ENCODE assay signal across 29 cellular contexts in the genomic region with DNA sequence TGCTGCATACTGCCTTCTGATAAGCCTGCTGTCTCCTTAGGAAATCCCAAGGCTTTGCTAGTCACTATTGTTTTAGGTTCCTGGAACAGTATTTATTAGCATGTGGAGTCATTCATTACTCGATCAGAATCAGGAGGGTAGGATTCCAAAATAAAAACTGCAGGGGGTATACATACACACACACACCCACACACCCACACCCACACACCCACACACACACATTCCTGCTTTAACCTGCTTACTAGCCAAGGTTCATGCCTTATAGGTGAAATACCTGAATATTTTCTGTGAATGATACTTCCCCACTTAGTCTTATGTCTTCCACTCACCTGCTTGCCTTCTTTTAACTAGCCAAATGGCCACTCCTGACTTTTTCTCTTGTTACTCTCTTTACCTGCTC.
"Had no signal": no experiment of that assay in that cellular context is flagged by ENCODE, and none has a peak within 500 bp of the region (broad histone marks: within the 10 kb centered on the region; RNA-seq: fewer than 3 reads in every experiment).

No MANE protein-coding gene starts in this region.

- H3K27ac Mint-ChIP-seq: activated CD4-positive, alpha-beta memory T cell treated with anti-CD3 and anti-CD28 coated beads, Interleukin-2, amount 10 ng/mL, durations not matched to agents 7 days and 5 days; activated CD4-positive, alpha-beta T cell treated with anti-CD3 and anti-CD28 coated beads for 36 hours; activated CD4-positive, alpha-beta T cell treated with anti-CD3 and anti-CD28 coated beads, Interleukin-2, amount 10 ng/mL, durations not matched to agents 24 days and 14 days; activated naive CD4-positive, alpha-beta T cell treated with anti-CD3 and anti-CD28 coated beads for 36 hours; activated naive CD4-positive, alpha-beta T cell treated with anti-CD3 and anti-CD28 coated beads, Interleukin-2, amount 50 U/mL, for 24 hours; activated naive CD8-positive, alpha-beta T cell treated with anti-CD3 and anti-CD28 coated beads for 36 hours; activated naive CD8-positive, alpha-beta T cell treated with anti-CD3 and anti-CD28 coated beads, Interleukin-2, amount 50 U/mL, for 24 hours; activated T-cell treated with anti-CD3 and anti-CD28 coated beads, Interleukin-2, amount 50 U/mL, for 24 hours; activated T-helper 17 cell treated with anti-CD3 and anti-CD28 coated beads, Interleukin-2, amount 50 U/mL, for 72 hours; effector memory CD8-positive, alpha-beta T cell had no signal

- H3K9me3 Mint-ChIP-seq: activated CD4-positive, alpha-beta T cell treated with anti-CD3 and anti-CD28 coated beads, Interleukin-2, amount 10 ng/mL, durations not matched to agents 24 days and 14 days; activated naive CD4-positive, alpha-beta T cell treated with anti-CD3 and anti-CD28 coated beads for 36 hours; activated naive CD4-positive, alpha-beta T cell treated with anti-CD3 and anti-CD28 coated beads, Interleukin-2, amount 50 U/mL, for 24 hours; activated naive CD8-positive, alpha-beta T cell treated with anti-CD3 and anti-CD28 coated beads for 36 hours; activated T-cell treated with anti-CD3 and anti-CD28 coated beads, Interleukin-2, amount 50 U/mL, for 24 hours; activated T-helper 17 cell treated with anti-CD3 and anti-CD28 coated beads, Interleukin-2, amount 50 U/mL, for 72 hours had no signal

- H3K36me3 ChIP-seq: adrenal gland, esophagus squamous epithelium, gastroesophageal sphincter had no signal

- H3K4me3 ChIP-seq: adrenal gland, body of pancreas, esophagus squamous epithelium, gastroesophageal sphincter had no signal

- H3K4me1 ChIP-seq: adrenal gland, body of pancreas, esophagus squamous epithelium, gastroesophageal sphincter had no signal

- H3K4me3 Mint-ChIP-seq: activated CD4-positive, alpha-beta memory T cell treated with anti-CD3 and anti-CD28 coated beads, Interleukin-2, amount 10 ng/mL, durations not matched to agents 7 days and 5 days; activated CD4-positive, alpha-beta T cell treated with anti-CD3 and anti-CD28 coated beads for 36 hours; activated CD4-positive, alpha-beta T cell treated with anti-CD3 and anti-CD28 coated beads, Interleukin-2, amount 10 ng/mL, durations not matched to agents 24 days and 14 days; activated naive CD4-positive, alpha-beta T cell treated with anti-CD3 and anti-CD28 coated beads for 36 hours; activated naive CD4-positive, alpha-beta T cell treated with anti-CD3 and anti-CD28 coated beads, Interleukin-2, amount 50 U/mL, for 24 hours; activated naive CD8-positive, alpha-beta T cell treated with anti-CD3 and anti-CD28 coated beads for 36 hours; activated naive CD8-positive, alpha-beta T cell treated with anti-CD3 and anti-CD28 coated beads, Interleukin-2, amount 50 U/mL, for 24 hours; activated T-cell treated with anti-CD3 and anti-CD28 coated beads, Interleukin-2, amount 50 U/mL, for 24 hours; activated T-helper 17 cell treated with anti-CD3 and anti-CD28 coated beads, Interleukin-2, amount 50 U/mL, for 72 hours; effector memory CD8-positive, alpha-beta T cell had no signal

- H3K4me1 Mint-ChIP-seq: activated CD4-positive, alpha-beta memory T cell treated with anti-CD3 and anti-CD28 coated beads, Interleukin-2, amount 10 ng/mL, durations not matched to agents 7 days and 5 days; activated CD4-positive, alpha-beta T cell treated with anti-CD3 and anti-CD28 coated beads for 36 hours; activated CD4-positive, alpha-beta T cell treated with anti-CD3 and anti-CD28 coated beads, Interleukin-2, amount 10 ng/mL, durations not matched to agents 24 days and 14 days; activated naive CD4-positive, alpha-beta T cell treated with anti-CD3 and anti-CD28 coated beads, Interleukin-2, amount 50 U/mL, for 24 hours; activated naive CD8-positive, alpha-beta T cell treated with anti-CD3 and anti-CD28 coated beads for 36 hours; activated naive CD8-positive, alpha-beta T cell treated with anti-CD3 and anti-CD28 coated beads, Interleukin-2, amount 50 U/mL, for 24 hours; activated T-helper 17 cell treated with anti-CD3 and anti-CD28 coated beads, Interleukin-2, amount 50 U/mL, for 72 hours had no signal

- H3K27me3 ChIP-seq: adrenal gland, body of pancreas, esophagus squamous epithelium, gastroesophageal sphincter had no signal

- H3K27ac ChIP-seq: adrenal gland, body of pancreas, epithelial cell of prostate, esophagus squamous epithelium, gastroesophageal sphincter had no signal

- H3K36me3 Mint-ChIP-seq: activated naive CD4-positive, alpha-beta T cell treated with anti-CD3 and anti-CD28 coated beads, Interleukin-2, amount 50 U/mL, for 24 hours; activated naive CD8-positive, alpha-beta T cell treated with anti-CD3 and anti-CD28 coated beads for 36 hours had no signal

- H3K27me3 Mint-ChIP-seq: activated CD4-positive, alpha-beta memory T cell treated with anti-CD3 and anti-CD28 coated beads, Interleukin-2, amount 10 ng/mL, durations not matched to agents 7 days and 5 days; activated CD4-positive, alpha-beta T cell treated with anti-CD3 and anti-CD28 coated beads for 36 hours; activated CD4-positive, alpha-beta T cell treated with anti-CD3 and anti-CD28 coated beads, Interleukin-2, amount 10 ng/mL, durations not matched to agents 24 days and 14 days; activated naive CD4-positive, alpha-beta T cell treated with anti-CD3 and anti-CD28 coated beads, Interleukin-2, amount 50 U/mL, for 24 hours; activated naive CD8-positive, alpha-beta T cell treated with anti-CD3 and anti-CD28 coated beads for 36 hours; activated naive CD8-positive, alpha-beta T cell treated with anti-CD3 and anti-CD28 coated beads, Interleukin-2, amount 50 U/mL, for 24 hours; activated T-cell treated with anti-CD3 and anti-CD28 coated beads, Interleukin-2, amount 50 U/mL, for 24 hours; activated T-helper 17 cell treated with anti-CD3 and anti-CD28 coated beads, Interleukin-2, amount 50 U/mL, for 72 hours; effector memory CD8-positive, alpha-beta T cell had no signal

- DNase-seq: activated CD4-positive, alpha-beta memory T cell treated with anti-CD3 and anti-CD28 coated beads, Interleukin-2, amount 10 ng/mL, durations not matched to agents 7 days and 5 days; activated CD4-positive, alpha-beta T cell treated with anti-CD3 and anti-CD28 coated beads for 36 hours; activated CD4-positive, alpha-beta T cell treated with anti-CD3 and anti-CD28 coated beads, Interleukin-2, amount 10 ng/mL, durations not matched to agents 24 days and 14 days; activated CD4-positive, CD25-positive, alpha-beta regulatory T cell; activated CD4-positive, CD25-positive, alpha-beta regulatory T cell treated with anti-CD3 and anti-CD28 coated beads, Interleukin-2, amount 50 U/mL, for 72 hours; activated CD8-positive, alpha-beta memory T cell treated with anti-CD3 and anti-CD28 coated beads, Interleukin-2, amount 50 U/mL, for 48 hours; activated effector memory CD4-positive, alpha-beta T cell treated with Interleukin-2 at 50 U/mL for 16 hours; activated naive CD4-positive, alpha-beta T cell treated with anti-CD3 and anti-CD28 coated beads for 36 hours; activated naive CD8-positive, alpha-beta T cell treated with anti-CD3 and anti-CD28 coated beads for 36 hours; activated naive CD8-positive, alpha-beta T cell treated with anti-CD3 and anti-CD28 coated beads, Interleukin-2, amount 50 U/mL, for 24 hours; activated T-cell treated with anti-CD3 and anti-CD28 coated beads for 4 hours; activated T-cell treated with anti-CD3 and anti-CD28 coated beads, Interleukin-2, amount 50 U/mL, for 24 hours; adrenal gland; amygdala; aorta; body of pancreas; caudate nucleus; cortex of kidney; dermis blood vessel endothelial cell; effector CD4-positive, alpha-beta T cell; effector memory CD8-positive, alpha-beta T cell; esophagus squamous epithelium; foreskin melanocyte; head of caudate nucleus; T-helper 2 cell had no signal

- ATAC-seq: activated CD4-positive, alpha-beta T cell treated with anti-CD3 and anti-CD28 coated beads for 36 hours; activated naive CD8-positive, alpha-beta T cell treated with anti-CD3 and anti-CD28 coated beads, Interleukin-2, amount 50 U/mL, for 24 hours; activated T-helper 17 cell treated with anti-CD3 and anti-CD28 coated beads, Interleukin-2, amount 50 U/mL, for 72 hours; body of pancreas; effector memory CD8-positive, alpha-beta T cell; gastroesophageal sphincter had no signal

- H3K9me3 ChIP-seq: adrenal gland, body of pancreas, esophagus squamous epithelium, gastroesophageal sphincter had no signal
